9 cellular contexts compared by ENCODE assay signal in genomic region chr10:74190494-74190893, GRCh38. TPM values are rescaled to one million over a fixed set of nuclear protein-coding genes. Genes with fewer than 3 reads are reported as not detected.
DNase-seq lines count a peak whose midpoint lies in the region; ATAC-seq, FAIRE-seq and TF ChIP-seq lines count a peak whose summit lies in the region.
"Had no signal": no experiment of that assay in that cellular context is flagged by ENCODE, and none has a peak within 500 bp of the region (broad histone marks: within the 10 kb centered on the region; RNA-seq: fewer than 3 reads in every experiment).

No MANE protein-coding gene starts in this region.

- TF ChIP-seq CTCF in C4-2B (conservative IDR thresholded peaks at IDR 0.05): no peak
- no peak for TF ChIP-seq CTCF in K562 (IDR thresholded peaks at IDR 0.05 in 2 of 3, conservative IDR thresholded peaks at IDR 0.05 in 1 of 3; ENCODE audit: insufficient read depth in 2 of 3, low read depth in 1 of 3, low read length in 3 of 3)
- no peak for TF ChIP-seq CTCF in testis (IDR thresholded peaks at IDR 0.05)

- ATAC-seq in K562 (peak; percentile 32), HG03354 (IDR thresholded peaks at IDR 0.05; ENCODE audit: poor library complexity, severe bottlenecking, unreplicated experiment) (no peak)

- H3K36me3 ChIP-seq in K562 (ENCODE audit: control insufficient read depth, insufficient read depth, low read length): no peaks in the 10 kb centered on the region
- H3K36me3 ChIP-seq in muscle layer of duodenum (ENCODE audit: control insufficient read depth in 1 of 2, insufficient read depth in 2 of 2, low read length in 2 of 2): no peaks in the 10 kb centered on the region
- H3K36me3 ChIP-seq in testis (ENCODE audit: low read depth, missing control alignments): no peaks in the 10 kb centered on the region

- peak; percentile 32 for FAIRE-seq in K562 (lab: Jason Lieb, UNC)

- intact Hi-C loops in K562 (cut with micrococcal nuclease) (no loop called here), testis (cut with DNase I; ENCODE audit: low total_unique reads) (no loop called here)

- DNase-seq in HT1080 (ENCODE audit: low read depth): peak; percentile 17
- no peak for DNase-seq in K562 (ENCODE audit: extremely low read depth in 1 of 4, low spot score in 3 of 4)
- no peak for DNase-seq in testis
- DNase-seq in NCI-H128 (lab: John Stamatoyannopoulos, UW; ENCODE audit: unreplicated experiment): no peak
- no peak for DNase-seq in islet precursor cell
- DNase-seq: effector memory CD4-positive, alpha-beta T cell had no signal

- H2AFZ ChIP-seq in K562 (ENCODE audit: low read depth, low read length): peak overlapping the region; percentile 46

- H3K9me3 ChIP-seq in K562 (replicated peaks; ENCODE audit: control insufficient read depth, insufficient read depth, low read depth, low read length): no peaks in the 10 kb centered on the region
- no peaks in the 10 kb centered on the region for H3K9me3 ChIP-seq in muscle layer of duodenum (ENCODE audit: control insufficient read depth in 1 of 2, low read length in 2 of 2)
- H3K9me3 ChIP-seq in testis: no peaks in the 10 kb centered on the region

- CTCF ChIA-PET in K562 (lab: Yijun Ruan, JAX; ENCODE audit: low intra/inter-chr PET ratio): no interaction called here

- H3K27me3 ChIP-seq in K562 (ENCODE audit: control insufficient read depth in 2 of 2, insufficient read depth in 2 of 2, low read length in 2 of 2) (no peaks in the 10 kb centered on the region), muscle layer of duodenum (ENCODE audit: low read depth, low read length) (no peaks in the 10 kb centered on the region), testis (no peaks in the 10 kb centered on the region)

- TF ChIP-seq RAD21 in K562 (CRISPR knock-in tag; conservative IDR thresholded peaks at IDR 0.05 in 1 of 2, IDR thresholded peaks at IDR 0.05 in 1 of 2): no peak

- H3K27ac ChIP-seq in C4-2B: peak overlapping the region; percentile 85
- H3K27ac ChIP-seq in K562 (ENCODE audit: extremely low read depth, low read depth, low read length): peak overlapping the region; percentile 58
- H3K27ac ChIP-seq in muscle layer of duodenum (ENCODE audit: low read length): peak overlapping the region; percentile 66
- H3K27ac ChIP-seq in testis: peak overlapping the region in 1 of 2 donors; percentile 55

- peak overlapping the region in 1 of 2 experiments; percentile 43; a peak in 3 of 4 replicates for H3K9ac ChIP-seq in K562 (ENCODE audit: insufficient read depth in 1 of 2, low read depth in 2 of 2, low read length in 2 of 2)

- H4K20me1 ChIP-seq in K562 (replicated peaks; ENCODE audit: control insufficient read depth, insufficient read depth, low read length): no peaks in the 10 kb centered on the region

- BruUV-seq in K562 (replicated peaks; lab: Mats Ljungman, UMichigan): no TSS peak

- peaks cover 89% of the 10 kb centered on the region for H3K79me2 ChIP-seq in K562 (ENCODE audit: control insufficient read depth, insufficient read depth, low read length)

- no peak for TF ChIP-seq EP300 in K562 (IDR thresholded peaks at IDR 0.05; ENCODE audit: low read length)

- peaks cover 4 to 7% of the 10 kb centered on the region in 2 experiments; a peak in 2 of 5 replicates for H3K4me1 ChIP-seq in K562 (replicated peaks in 1 of 2; ENCODE audit: control insufficient read depth in 2 of 2, insufficient read depth in 2 of 2, low read length in 2 of 2)
- H3K4me1 ChIP-seq in muscle layer of duodenum (ENCODE audit: control insufficient read depth in 1 of 2, insufficient read depth in 2 of 2, low read length in 2 of 2): peaks cover 6 to 13% of the 10 kb centered on the region in 2 donors
- peaks cover 7% of the 10 kb centered on the region for H3K4me1 ChIP-seq in testis

- TF ChIP-seq POLR2A in K562 (conservative IDR thresholded peaks at IDR 0.05) (no peak), testis (IDR thresholded peaks at IDR 0.05) (no peak)

- H3K4me2 ChIP-seq in K562 (ENCODE audit: insufficient read depth, low read length): peak overlapping the region; percentile 51

- H3K4me3 ChIP-seq in K562 (no peak overlapping the region), muscle layer of duodenum (ENCODE audit: low read depth in 1 of 2, low read length in 2 of 2) (peak overlapping the region in 1 of 2 donors; percentile 8), testis (no peak overlapping the region)

- in situ Hi-C loops in K562 (cut with MboI): no loop called here

- POLR2A ChIA-PET in K562 (lab: Yijun Ruan, JAX): interaction anchor here (0.7 to 4.4 kb wide), 7 partner anchors 8 to 890 kb away, joined by 3 to 41 read pairs (median 5); no protein-coding TSS in a partner anchor

- H3K9me1 ChIP-seq in K562 (ENCODE audit: control insufficient read depth, insufficient read depth, low read length): no peaks in the 10 kb centered on the region

TF ChIP-seq in K562, 482 proteins besides CTCF, POLR2A, EP300 and RAD21 (continues in another document):
- no peak for TF ChIP-seq E2F4 (CRISPR knock-in tag; IDR thresholded peaks at IDR 0.05; ENCODE audit: low read depth)
- 0 out of 2 replicates have a peak, but pooled peaks have one; percentile 69 for TF ChIP-seq KAT7 (CRISPR knock-in tag; IDR thresholded peaks at IDR 0.05; ENCODE audit: borderline replicate concordance)
- TF ChIP-seq KDM1A (IDR thresholded peaks at IDR 0.05): no peak
- TF ChIP-seq ZNF324 (CRISPR knock-in tag; IDR thresholded peaks at IDR 0.05): no peak
- peak; percentile 32; the same call in 1 of the 2 replicates for TF ChIP-seq CEBPB (tag; IDR thresholded peaks at IDR 0.05)
- 0 out of 2 replicates have a peak, but pooled peaks have one; percentile 5 for TF ChIP-seq ZFX (CRISPR knock-in tag; IDR thresholded peaks at IDR 0.05)
- TF ChIP-seq SMAD1 (IDR thresholded peaks at IDR 0.05; ENCODE audit: low read depth, low read length, partially characterized antibody): no peak

RNA-seq across cellular contexts. Expression of gene ADK, which starts 39.5 kb away (rescaled TPM):
- total RNA-seq in HT1080 (2014; rRNA removed; shearing (Covaris generic)): 59.2 and 65.2 TPM in 2 replicates
- polyA plus RNA-seq in HT1080 (2015; cell fraction: cytosol; rRNA removed): 85.7 and 87.3 TPM in 2 replicates
- polyA plus RNA-seq in HT1080 (2015; cell fraction: nucleus; rRNA removed): 61.2 and 66.9 TPM in 2 replicates
- 43.7 and 86.9 TPM in 2 replicates for total RNA-seq in K562 (2011; cell fraction: chromatin; rRNA removed; ENCODE audit: low replicate concordance)
- total RNA-seq in K562 (2011; cell fraction: nucleolus; rRNA removed): 26.2 and 32.6 TPM in 2 replicates
- 31.7 and 37.8 TPM in 2 replicates for total RNA-seq in K562 (2011; cell fraction: nucleoplasm; rRNA removed)
- total RNA-seq in K562 (2014; rRNA removed) (50.5 and 54.2 TPM in 2 replicates), K562 (2014; rRNA removed; fragmentation: Illumina TruSeq; extraction: Trizol) (72.6 and 87.9 TPM in 2 replicates), K562 (2015; rRNA removed; fragmentation: Illumina TruSeq; extraction: Trizol) (61.1 and 65.4 TPM in 2 replicates), K562 (2021) (73.6 and 75.1 TPM in 2 replicates), testis (10 to 100 TPM; 55.3 to 61.8 TPM)
- polyA plus RNA-seq in K562 (2011; rRNA removed) (55.4 and 88.5 TPM in 2 replicates), K562 (2014; fragmentation: Illumina TruSeq; extraction: Trizol) (77.8 and 78.9 TPM in 2 replicates), K562 (2014; fragmentation: Nextera tagmentation; extraction: Ambion mirVana) (10 to 100 TPM; 83.6 to 97.8 TPM), K562 (2014; rRNA removed) (65.8 and 71.0 TPM in 2 replicates), testis (ENCODE audit: insufficient read depth, low read depth, low replicate concordance) (23.3 TPM)
- polyA plus RNA-seq in K562 (2011; cell fraction: cytosol; rRNA removed): 15.0 and 24.2 TPM in 2 replicates
- 10.0 and 16.4 TPM in 2 replicates for polyA plus RNA-seq in K562 (2011; cell fraction: nucleus; rRNA removed)
- 42.2 and 50.7 TPM in 2 replicates for polyA plus RNA-seq in K562 (2012)
- polyA minus RNA-seq in K562 (2011; rRNA and poly(A)+ RNA removed): 59.0 and 60.1 TPM in 2 replicates
- polyA minus RNA-seq in K562 (2011; cell fraction: cytosol; rRNA and poly(A)+ RNA removed): 15.1 and 21.9 TPM in 2 replicates
- 25.7 and 34.8 TPM in 2 replicates for polyA minus RNA-seq in K562 (2011; cell fraction: nucleus; rRNA and poly(A)+ RNA removed)

RNA-seq across cellular contexts. Expression of gene AP3M1, which starts 39.9 kb away (rescaled TPM):
- total RNA-seq in HT1080 (2014; rRNA removed; shearing (Covaris generic)): 26.6 and 34.3 TPM in 2 replicates
- 34.0 and 43.6 TPM in 2 replicates for polyA plus RNA-seq in HT1080 (2015; cell fraction: cytosol; rRNA removed)
- 62.2 and 62.8 TPM in 2 replicates for polyA plus RNA-seq in HT1080 (2015; cell fraction: nucleus; rRNA removed)
- 79.8 and 112 TPM in 2 replicates for total RNA-seq in K562 (2011; cell fraction: chromatin; rRNA removed; ENCODE audit: low replicate concordance)
- 46.7 and 47.5 TPM in 2 replicates for total RNA-seq in K562 (2011; cell fraction: nucleolus; rRNA removed)
- 65.3 and 84.1 TPM in 2 replicates for total RNA-seq in K562 (2011; cell fraction: nucleoplasm; rRNA removed)
- total RNA-seq in K562 (2014; rRNA removed) (44.3 and 48.1 TPM in 2 replicates), K562 (2014; rRNA removed; fragmentation: Illumina TruSeq; extraction: Trizol) (67.1 and 75.5 TPM in 2 replicates), K562 (2015; rRNA removed; fragmentation: Illumina TruSeq; extraction: Trizol) (61.4 and 67.6 TPM in 2 replicates), K562 (2021) (66.8 and 67.8 TPM in 2 replicates), testis (10 to 100 TPM; 38.6 to 44.4 TPM)
- polyA plus RNA-seq in K562 (2011; rRNA removed) (109 and 135 TPM in 2 replicates), K562 (2014; fragmentation: Illumina TruSeq; extraction: Trizol) (86.9 and 105 TPM in 2 replicates), K562 (2014; fragmentation: Nextera tagmentation; extraction: Ambion mirVana) (10 to 100 TPM; 54.7 to 89.9 TPM), K562 (2014; rRNA removed) (51.5 and 68.4 TPM in 2 replicates), testis (ENCODE audit: insufficient read depth, low read depth, low replicate concordance) (32.0 TPM)
- polyA plus RNA-seq in K562 (2011; cell fraction: cytosol; rRNA removed): 39.8 and 73.5 TPM in 2 replicates
- polyA plus RNA-seq in K562 (2011; cell fraction: nucleus; rRNA removed): 48.8 and 68.8 TPM in 2 replicates
- 53.8 and 71.1 TPM in 2 replicates for polyA plus RNA-seq in K562 (2012)
- 140 and 141 TPM in 2 replicates for polyA minus RNA-seq in K562 (2011; rRNA and poly(A)+ RNA removed)
- 41.5 and 57.5 TPM in 2 replicates for polyA minus RNA-seq in K562 (2011; cell fraction: cytosol; rRNA and poly(A)+ RNA removed)
- polyA minus RNA-seq in K562 (2011; cell fraction: nucleus; rRNA and poly(A)+ RNA removed): 24.9 and 46.7 TPM in 2 replicates
